ENCODE assay signal across 10 cellular contexts in the genomic region with DNA sequence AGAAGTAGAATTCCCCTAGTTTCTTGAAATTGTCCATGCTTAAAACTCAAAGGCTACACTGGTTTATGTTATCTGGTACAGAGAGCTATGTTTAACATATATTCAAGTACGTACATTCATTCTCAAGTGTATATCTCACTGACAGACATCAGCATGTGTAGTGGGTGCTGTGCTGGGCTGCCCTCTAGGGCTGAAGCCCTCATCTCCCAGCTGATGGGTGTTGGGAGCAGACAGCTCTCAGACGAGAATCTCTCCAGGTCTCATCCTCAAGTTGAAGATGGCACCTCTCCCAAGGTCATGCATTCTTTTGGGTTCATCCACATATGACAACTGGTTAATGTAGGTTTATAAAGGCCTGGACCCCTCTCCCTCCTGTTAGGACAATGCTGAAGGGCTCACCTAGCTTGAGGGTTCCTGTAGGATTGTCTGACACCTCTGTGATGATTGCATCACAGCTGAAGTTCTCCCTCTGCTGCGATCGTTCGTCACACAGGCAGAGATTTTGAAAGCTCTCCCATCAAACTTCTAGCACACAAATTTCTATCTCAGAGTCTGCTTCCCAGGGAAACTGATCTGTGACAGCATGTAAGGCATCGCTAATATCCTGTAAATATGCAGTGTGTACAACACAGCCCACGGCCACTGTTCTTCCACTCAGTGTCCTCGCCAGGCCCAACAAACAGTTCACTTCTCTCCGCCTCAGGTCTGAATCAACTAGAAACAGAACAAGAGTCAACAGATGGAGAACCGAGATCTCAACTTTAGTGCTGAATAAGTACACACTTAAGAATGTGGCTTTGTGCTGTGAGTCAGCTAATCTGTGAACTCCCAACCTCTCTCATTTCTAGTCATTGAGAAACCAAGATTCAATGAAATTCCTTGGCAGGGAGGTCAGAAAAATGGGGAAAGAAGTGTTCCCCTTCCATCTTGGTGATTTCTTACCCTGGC. TPM values are rescaled to one million over a fixed set of nuclear protein-coding genes. Genes with fewer than 3 reads are reported as not detected.
DNase-seq lines count a peak whose midpoint lies in the region; ATAC-seq and TF ChIP-seq lines count a peak whose summit lies in the region.
"Had no signal": no experiment of that assay in that cellular context is flagged by ENCODE, and none has a peak within 500 bp of the region (broad histone marks: within the 10 kb centered on the region; RNA-seq: fewer than 3 reads in every experiment).

No MANE protein-coding gene starts in this region.

- peak in 1 of 2 donors; percentile 23 for TF ChIP-seq EP300 in tibial nerve (IDR thresholded peaks at IDR 0.05)

- WGBS in tibial nerve, 2 donors, result 65 to 71% methylated on average over 10 of the region's 10 CpGs

- H3K4me1 ChIP-seq in tibial nerve, result peaks cover 0 to 6% (median 0%) of the 10 kb centered on the region in 4 donors
- H3K4me1 ChIP-seq: esophagus muscularis mucosa had no signal

- H3K4me3 ChIP-seq in retinal pigment epithelial cell (ENCODE audit: low read length) (no peak overlapping the region), tibial nerve (no peak overlapping the region)
- H3K4me3 ChIP-seq: esophagus muscularis mucosa had no signal

- no peak for TF ChIP-seq POLR2A in tibial nerve (IDR thresholded peaks at IDR 0.05)

- TF ChIP-seq CTCF in retinal pigment epithelial cell (conservative IDR thresholded peaks at IDR 0.05; ENCODE audit: low read depth, low read length) (no peak), tibial nerve (IDR thresholded peaks at IDR 0.05) (no peak), GM13977 (IDR thresholded peaks at IDR 0.05; ENCODE audit: extremely low read depth, insufficient read depth, missing control alignments) (no peak)

- H3K36me3 ChIP-seq in tibial nerve, result peaks cover 0 to 44% (median 0%) of the 10 kb centered on the region in 3 donors

- H3K27ac ChIP-seq in tibial nerve (peak overlapping the region in 1 of 4 donors; percentile 2), caudate nucleus (ENCODE audit: low read depth, low read length) (no peak overlapping the region)
- H3K27ac ChIP-seq: esophagus muscularis mucosa had no signal

- peak; percentile 92 for DNase-seq in M059J (ENCODE audit: low read depth)
- DNase-seq in epidermal melanocyte (ENCODE audit: insufficient read length, low spot score), result peak; percentile 22
- peak; percentile 84 for DNase-seq in retinal pigment epithelial cell (ENCODE audit: low read depth)
- DNase-seq in tibial nerve (ENCODE audit: low spot score in 2 of 2), result no peak
- DNase-seq in GM13977 (ENCODE audit: low spot score), result no peak
- DNase-seq in caudate nucleus (lab: John Stamatoyannopoulos, UW), result no peak
- DNase-seq: activated T-cell treated with anti-CD3 and anti-CD28 coated beads for 4 hours, posterior cingulate gyrus had no signal

- H3K27me3 ChIP-seq in tibial nerve, result no peaks in the 10 kb centered on the region
- H3K27me3 ChIP-seq: esophagus muscularis mucosa had no signal

- H3K9me3 ChIP-seq in tibial nerve, result peaks cover 0 to 6% (median 0%) of the 10 kb centered on the region in 4 donors

- ATAC-seq in GM21515 (IDR thresholded peaks at IDR 0.05; ENCODE audit: unreplicated experiment), result peak; percentile 53

- in situ Hi-C loops in GM13977 (cut with MboI; ENCODE audit: low pct_unique_long_range_greater_than_20kb, low sequenced_read_pairs, unreplicated experiment), result no loop called here

RNA-seq across cellular contexts. Expression of gene PREP, which starts 43.2 kb away (rescaled TPM):
- total RNA-seq in M059J (2014; rRNA removed; shearing (Covaris generic)), result 16.8 and 28.1 TPM in 2 replicates
- 10 to 100 TPM; 19.7 to 21.9 (median 21.6) TPM for total RNA-seq in tibial nerve

Comparison
In these comparisons a context has a peak if more than half of its experiments do, and no peak if none do; other contexts are left out.
1. DNase-seq: peak in M059J (single experiment), epidermal melanocyte (single experiment) and retinal pigment epithelial cell (single experiment); none in tibial nerve (0 of 2), GM13977 (single experiment) and caudate nucleus (0 of 61).